ENCODE assay signal across 8 cellular contexts in the genomic region with DNA sequence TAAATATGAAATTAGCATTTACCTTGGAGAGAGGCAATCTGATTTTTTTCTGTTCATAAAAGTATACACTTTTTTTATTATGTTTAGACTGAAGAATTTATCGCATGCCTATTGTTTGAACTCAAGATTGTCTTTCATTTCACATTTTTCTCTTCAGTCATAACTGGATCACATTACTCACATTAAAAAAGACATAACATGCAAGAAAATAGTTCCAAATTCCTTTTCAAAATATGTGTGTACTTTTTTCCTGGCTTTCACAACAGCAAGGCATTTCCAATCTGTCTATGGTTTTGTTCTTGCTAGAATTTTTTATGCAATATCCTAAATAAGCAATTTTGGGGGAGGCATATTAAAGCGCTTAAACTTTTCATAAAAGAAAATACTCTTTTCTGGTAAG. TPM values are rescaled to one million over a fixed set of nuclear protein-coding genes. Genes with fewer than 3 reads are reported as not detected.
"Had no signal": no experiment of that assay in that cellular context is flagged by ENCODE, and none has a peak within 500 bp of the region (broad histone marks: within the 10 kb centered on the region; RNA-seq: fewer than 3 reads in every experiment).

No MANE protein-coding gene starts in this region.

- H3K4me3 Mint-ChIP-seq: GM23338, H9, IgD-negative memory B cell had no signal

- ATAC-seq: GM23338, HepG2 had no signal

- H3K4me3 ChIP-seq: GM23338 had no signal

- DNase-seq: H9, HCEC 1CT had no signal

- H3K27ac ChIP-seq: HL-60 had no signal

- H3K4me2 ChIP-seq: GM23338 had no signal

- H3K9me3 Mint-ChIP-seq: GM23338, H9, IgD-negative memory B cell had no signal

- H3K4me1 Mint-ChIP-seq: GM23338, H9, IgD-negative memory B cell had no signal

- H3K27ac Mint-ChIP-seq: GM23338, H9, IgD-negative memory B cell had no signal

- H2AFZ ChIP-seq: GM23338 had no signal

- H3K27me3 Mint-ChIP-seq: IgD-negative memory B cell had no signal

- H3K36me3 Mint-ChIP-seq: IgD-negative memory B cell had no signal

RNA-seq across cellular contexts. Expression of gene FTMT, which starts 21.2 kb away (rescaled TPM):
- total RNA-seq: GM23338, H1, H9, HepG2, HT1080 had no signal
